Comparison of ENCODE assay signal across 10 cellular contexts in genomic region chr17:9162275-9162985, GRCh38.
A peak's percentile ranks its signal among the peaks of the same experiment; 100 is the strongest.
DNase-seq lines count a peak whose midpoint lies in the region; ATAC-seq and TF ChIP-seq lines count a peak whose summit lies in the region.
"Had no signal": no experiment of that assay in that cellular context is flagged by ENCODE, and none has a peak within 500 bp of the region (broad histone marks: within the 10 kb centered on the region; RNA-seq: fewer than 3 reads in every experiment).

No MANE protein-coding gene starts in this region.

- no peak overlapping the region for H3K4me2 ChIP-seq in GM23248 (ENCODE audit: unreplicated experiment)

- no peak overlapping the region for H3K27ac Mint-ChIP-seq in activated T-cell treated with anti-CD3 and anti-CD28 coated beads, Interleukin-2, amount 50 U/mL, for 24 hours

- no peaks in the 10 kb centered on the region for H3K27me3 ChIP-seq in gastroesophageal sphincter
- H3K27me3 ChIP-seq in tibial artery, result no peaks in the 10 kb centered on the region
- H3K27me3 ChIP-seq in GM23248 (replicated peaks; ENCODE audit: insufficient read depth), result no peaks in the 10 kb centered on the region
- H3K27me3 ChIP-seq: breast epithelium had no signal

- H3K36me3 ChIP-seq in gastroesophageal sphincter (peaks cover 0 to 48% of the 10 kb centered on the region in 2 donors), tibial artery (peaks cover 0 to 4% (median 0%) of the 10 kb centered on the region in 3 donors), GM23248 (ENCODE audit: low read depth) (no peaks in the 10 kb centered on the region)
- H3K36me3 ChIP-seq: breast epithelium had no signal

- no peaks in the 10 kb centered on the region for H3K9me3 Mint-ChIP-seq in activated T-cell treated with anti-CD3 and anti-CD28 coated beads, Interleukin-2, amount 50 U/mL, for 24 hours

- no peak for TF ChIP-seq POLR2A in gastroesophageal sphincter (IDR thresholded peaks at IDR 0.05)

- no peak overlapping the region for H3K4me3 Mint-ChIP-seq in activated T-cell treated with anti-CD3 and anti-CD28 coated beads, Interleukin-2, amount 50 U/mL, for 24 hours

- peaks cover 6% of the 10 kb centered on the region for H3K27me3 Mint-ChIP-seq in activated T-cell treated with anti-CD3 and anti-CD28 coated beads, Interleukin-2, amount 50 U/mL, for 24 hours

- H3K9me2 ChIP-seq in GM23248 (ENCODE audit: insufficient read depth), result no peaks in the 10 kb centered on the region

- no peaks in the 10 kb centered on the region for H3F3A ChIP-seq in GM23248 (ENCODE audit: insufficient read depth)

- H3K79me2 ChIP-seq in GM23248 (ENCODE audit: insufficient read depth), result no peaks in the 10 kb centered on the region

- DNase-seq in DMS53 (lab: John Stamatoyannopoulos, UW) (peak; percentile 16), DMS53 treated with DMSO at 0.1 percent for 48 hours (lab: John Stamatoyannopoulos, UW; ENCODE audit: unreplicated experiment) (no peak), NCI-H526 (lab: John Stamatoyannopoulos, UW) (peak; percentile 86 to 88), tibial artery (peak; percentile 84 to 97), GM23248 (no peak)
- no peak for DNase-seq in activated T-cell treated with anti-CD3 and anti-CD28 coated beads, Interleukin-2, amount 50 U/mL, for 24 hours
- DNase-seq: substantia nigra had no signal

- H3K4me1 Mint-ChIP-seq in activated T-cell treated with anti-CD3 and anti-CD28 coated beads, Interleukin-2, amount 50 U/mL, for 24 hours (ENCODE audit: low read depth), result no peaks in the 10 kb centered on the region

- peaks cover 0 to 37% (median 13%) of the 10 kb centered on the region in 3 donors for H3K4me1 ChIP-seq in gastroesophageal sphincter
- H3K4me1 ChIP-seq in tibial artery, result peaks cover 0 to 51% (median 33%) of the 10 kb centered on the region in 4 donors
- H3K4me1 ChIP-seq in GM23248 (ENCODE audit: insufficient read depth), result peaks cover 9% of the 10 kb centered on the region; the same call in 1 of the 2 replicates
- H3K4me1 ChIP-seq: breast epithelium had no signal

- peak overlapping the region in 3 of 4 donors; percentile 41 to 61 (median 51) for H3K27ac ChIP-seq in gastroesophageal sphincter
- peak overlapping the region; percentile 84 to 96 for H3K27ac ChIP-seq in tibial artery
- H3K27ac ChIP-seq in GM23248, result no peak overlapping the region

- TF ChIP-seq CTCF in gastroesophageal sphincter (IDR thresholded peaks at IDR 0.05) (peak in 1 of 4 experiments; percentile 17), tibial artery (IDR thresholded peaks at IDR 0.05) (peak; percentile 51 to 68)

- H3K9me3 ChIP-seq in gastroesophageal sphincter (peaks cover 0 to 25% (median 0%) of the 10 kb centered on the region in 3 donors), tibial artery (no peaks in the 10 kb centered on the region), GM23248 (ENCODE audit: low read depth) (no peaks in the 10 kb centered on the region)
- H3K9me3 ChIP-seq: breast epithelium had no signal

- 81 to 93% methylated on average over 9 to 16 of the region's 31 CpGs for WGBS in gastroesophageal sphincter (ENCODE audit: low coverage in 1 of 2), 2 donors
- 87 to 90% methylated on average over 27 to 31 of the region's 31 CpGs for WGBS in GM23248 (ENCODE audit: low coverage in 1 of 2, low lambda C conversion rate in 2 of 2, missing lambda C conversion rate in 2 of 2), 2 experiments

- no peaks in the 10 kb centered on the region for H3K36me3 Mint-ChIP-seq in activated T-cell treated with anti-CD3 and anti-CD28 coated beads, Interleukin-2, amount 50 U/mL, for 24 hours (ENCODE audit: low read depth)

- H3K4me3 ChIP-seq in gastroesophageal sphincter (no peak overlapping the region), tibial artery (peak overlapping the region; percentile 47 to 52), GM23248 (no peak overlapping the region)

- ATAC-seq in gastroesophageal sphincter (no peak), GM21786 (IDR thresholded peaks at IDR 0.05; ENCODE audit: unreplicated experiment) (no peak)

- H4K20me1 ChIP-seq in GM23248 (ENCODE audit: insufficient read depth), result no peaks in the 10 kb centered on the region

- no peak overlapping the region for H3K9ac ChIP-seq in GM23248

- TF ChIP-seq EP300 in gastroesophageal sphincter (IDR thresholded peaks at IDR 0.05), result no peak

- intact Hi-C loops in tibial artery (cut with DNase I; ENCODE audit: low total_unique reads), result loop anchor here (5.0 kb wide), 1 partner anchor 80 kb away; no protein-coding TSS in a partner anchor

- in situ Hi-C loops in GM23248 (cut with MboI), result no loop called here

- H2AFZ ChIP-seq in GM23248, result no peak overlapping the region

Comparison
In these comparisons a context has a peak if more than half of its experiments do, and no peak if none do; other contexts are left out.
1. DNase-seq: peak in DMS53 (single experiment), NCI-H526 (2 of 2) and tibial artery (2 of 2); none in DMS53 treated with DMSO at 0.1 percent for 48 hours (single experiment), activated T-cell treated with anti-CD3 and anti-CD28 coated beads, Interleukin-2, amount 50 U/mL, for 24 hours (single experiment) and GM23248 (single experiment).
2. H3K4me3 ChIP-seq: peak in tibial artery (2 of 2); none in gastroesophageal sphincter (0 of 2) and GM23248 (single experiment).